Comparison of ENCODE assay signal across 8 cellular contexts in genomic region chr22:29767289-29768051, GRCh38. TPM values are rescaled to one million over a fixed set of nuclear protein-coding genes. Genes with fewer than 3 reads are reported as not detected.
DNase-seq lines count a peak whose midpoint lies in the region; ATAC-seq, FAIRE-seq and TF ChIP-seq lines count a peak whose summit lies in the region.

Gene UQCR10, plus strand, starts transcription at chr22:29767369. Its CDS starts 30 bp downstream, at chr22:29767399.

- H3K4me1 ChIP-seq in astrocyte (ENCODE audit: insufficient read depth, low read length), result peaks cover 19% of the 10 kb centered on the region

- H3K9me3 Mint-ChIP-seq in astrocyte (ENCODE audit: unreplicated experiment), result no peaks in the 10 kb centered on the region

- peak within 1 kb of the TSS; percentile 99 for H3K27ac Mint-ChIP-seq in astrocyte (ENCODE audit: unreplicated experiment)

- peak within 1 kb of the TSS; percentile 97 for H3K9ac ChIP-seq in astrocyte (ENCODE audit: low read length)

- no peaks in the 10 kb centered on the region for H3K9me3 ChIP-seq in astrocyte (ENCODE audit: insufficient read depth, low read depth, low read length)

- peak within 1 kb of the TSS; percentile 100 for H2AFZ ChIP-seq in astrocyte (ENCODE audit: low read depth, low read length)

- H3K79me2 ChIP-seq in astrocyte (ENCODE audit: insufficient read depth, low read length), result peaks cover 35% of the 10 kb centered on the region

- H3K36me3 ChIP-seq in astrocyte (ENCODE audit: insufficient read depth, low read length), result peaks cover 17% of the 10 kb centered on the region

- H3K4me2 ChIP-seq in astrocyte (ENCODE audit: low read length), result peak within 1 kb of the TSS; percentile 95

- H3K27me3 ChIP-seq in astrocyte (ENCODE audit: insufficient read depth, low read length), result no peaks in the 10 kb centered on the region

- TF ChIP-seq CTCF in GM13977 (IDR thresholded peaks at IDR 0.05; ENCODE audit: extremely low read depth, insufficient read depth, missing control alignments) (no peak), astrocyte (IDR thresholded peaks at IDR 0.05; ENCODE audit: insufficient read depth, low read depth, low read length) (no peak)

- H3K36me3 Mint-ChIP-seq in astrocyte (ENCODE audit: low read depth, unreplicated experiment), result peaks cover 3% of the 10 kb centered on the region

- in situ Hi-C loops in GM13977 (cut with MboI; ENCODE audit: low pct_unique_long_range_greater_than_20kb, low sequenced_read_pairs, unreplicated experiment), result no loop called here

- H3K4me3 Mint-ChIP-seq in astrocyte (ENCODE audit: unreplicated experiment), result peak within 1 kb of the TSS; percentile 99

- peaks cover 15% of the 10 kb centered on the region for H3K4me1 Mint-ChIP-seq in astrocyte (ENCODE audit: low read depth, unreplicated experiment)

- peak; percentile 71 for ATAC-seq in HG02852 (IDR thresholded peaks at IDR 0.05; ENCODE audit: unreplicated experiment)

- peak within 1 kb of the TSS; percentile 97 for H3K4me3 ChIP-seq in astrocyte (ENCODE audit: insufficient read depth, low read depth, low read length)

- no peaks in the 10 kb centered on the region for H3K27me3 Mint-ChIP-seq in astrocyte (ENCODE audit: low read depth, unreplicated experiment)

- H4K20me1 ChIP-seq in astrocyte (ENCODE audit: insufficient read depth, low read length), result peaks cover 18% of the 10 kb centered on the region

- peak; percentile 93 for DNase-seq in GM13977 (ENCODE audit: low spot score)
- peak; percentile 82 for DNase-seq in NCI-H1694 (lab: John Stamatoyannopoulos, UW)
- peak; percentile 86 for DNase-seq in T-helper 22 cell (ENCODE audit: low read depth)
- DNase-seq in astrocyte (ENCODE audit: low read depth), result peak; percentile 79
- peak; percentile 81 to 92 for DNase-seq in hippocampal formation (lab: John Stamatoyannopoulos, UW)
- peak; percentile 100 for DNase-seq in retina
- no peak for DNase-seq in cortex of kidney (lab: John Stamatoyannopoulos, UW)

- FAIRE-seq in astrocyte (lab: Jason Lieb, UNC), result no peak

- H3K27ac ChIP-seq in astrocyte (ENCODE audit: low read depth, low read length), result peak within 1 kb of the TSS; percentile 96

RNA-seq across cellular contexts. Expression of gene UQCR10, which starts in this region (rescaled TPM):
- 110 and 112 TPM in 2 replicates for total RNA-seq in astrocyte
